1 cellular context compared by ENCODE assay signal in the genomic region with DNA sequence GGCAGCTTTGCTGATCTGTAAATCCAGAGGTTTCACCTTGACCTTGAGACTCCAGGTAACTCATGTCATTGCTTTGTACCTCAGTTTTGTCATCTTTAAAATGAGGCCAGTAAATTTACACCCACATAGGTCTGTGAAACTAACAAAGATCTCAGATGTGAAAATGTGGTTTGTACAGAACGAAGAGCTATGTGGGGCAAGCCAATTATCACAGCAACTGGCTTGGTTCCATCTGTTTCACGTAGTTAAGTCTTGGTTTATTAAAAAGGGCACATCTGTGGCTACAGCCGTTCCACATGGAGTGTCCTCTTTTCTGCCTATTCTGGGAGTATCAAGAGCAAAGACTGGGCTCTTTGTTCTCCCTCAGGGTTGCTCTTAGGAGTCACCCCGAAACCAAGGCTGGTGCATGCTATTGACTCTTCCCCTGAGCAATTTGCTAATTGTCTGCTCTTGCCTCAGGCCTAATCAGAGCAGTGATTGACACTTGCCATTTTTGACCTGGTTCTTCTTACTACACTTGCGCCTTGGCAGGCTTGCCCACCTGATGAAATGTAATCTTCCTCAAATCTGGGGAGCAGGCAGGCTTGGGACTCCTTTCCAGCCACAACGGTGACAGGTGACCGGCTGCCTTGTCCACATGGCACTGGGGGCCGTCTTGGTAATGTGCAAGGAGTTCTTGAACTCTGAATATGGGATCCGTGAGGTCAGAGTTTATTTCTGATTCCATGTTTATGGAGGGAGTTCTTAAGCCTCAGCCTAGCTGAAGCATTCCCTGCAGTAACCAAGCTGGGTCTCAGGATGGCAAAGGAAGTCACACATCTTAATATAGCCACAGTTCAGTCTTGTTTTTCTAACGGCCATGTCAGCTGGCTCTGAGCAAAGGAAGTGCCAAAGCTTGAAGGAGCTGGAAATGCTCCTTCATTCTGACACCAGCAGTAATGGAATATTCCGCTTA.
A peak's percentile ranks its signal among the peaks of the same experiment; 100 is the strongest.
TF ChIP-seq lines count a peak whose summit lies in the region.

No MANE protein-coding gene starts in this region.

TF ChIP-seq in GM12878, 131 proteins besides CTCF, POLR2A, EP300 and RAD21 (continued from another document):
- TF ChIP-seq, protein P1, sequence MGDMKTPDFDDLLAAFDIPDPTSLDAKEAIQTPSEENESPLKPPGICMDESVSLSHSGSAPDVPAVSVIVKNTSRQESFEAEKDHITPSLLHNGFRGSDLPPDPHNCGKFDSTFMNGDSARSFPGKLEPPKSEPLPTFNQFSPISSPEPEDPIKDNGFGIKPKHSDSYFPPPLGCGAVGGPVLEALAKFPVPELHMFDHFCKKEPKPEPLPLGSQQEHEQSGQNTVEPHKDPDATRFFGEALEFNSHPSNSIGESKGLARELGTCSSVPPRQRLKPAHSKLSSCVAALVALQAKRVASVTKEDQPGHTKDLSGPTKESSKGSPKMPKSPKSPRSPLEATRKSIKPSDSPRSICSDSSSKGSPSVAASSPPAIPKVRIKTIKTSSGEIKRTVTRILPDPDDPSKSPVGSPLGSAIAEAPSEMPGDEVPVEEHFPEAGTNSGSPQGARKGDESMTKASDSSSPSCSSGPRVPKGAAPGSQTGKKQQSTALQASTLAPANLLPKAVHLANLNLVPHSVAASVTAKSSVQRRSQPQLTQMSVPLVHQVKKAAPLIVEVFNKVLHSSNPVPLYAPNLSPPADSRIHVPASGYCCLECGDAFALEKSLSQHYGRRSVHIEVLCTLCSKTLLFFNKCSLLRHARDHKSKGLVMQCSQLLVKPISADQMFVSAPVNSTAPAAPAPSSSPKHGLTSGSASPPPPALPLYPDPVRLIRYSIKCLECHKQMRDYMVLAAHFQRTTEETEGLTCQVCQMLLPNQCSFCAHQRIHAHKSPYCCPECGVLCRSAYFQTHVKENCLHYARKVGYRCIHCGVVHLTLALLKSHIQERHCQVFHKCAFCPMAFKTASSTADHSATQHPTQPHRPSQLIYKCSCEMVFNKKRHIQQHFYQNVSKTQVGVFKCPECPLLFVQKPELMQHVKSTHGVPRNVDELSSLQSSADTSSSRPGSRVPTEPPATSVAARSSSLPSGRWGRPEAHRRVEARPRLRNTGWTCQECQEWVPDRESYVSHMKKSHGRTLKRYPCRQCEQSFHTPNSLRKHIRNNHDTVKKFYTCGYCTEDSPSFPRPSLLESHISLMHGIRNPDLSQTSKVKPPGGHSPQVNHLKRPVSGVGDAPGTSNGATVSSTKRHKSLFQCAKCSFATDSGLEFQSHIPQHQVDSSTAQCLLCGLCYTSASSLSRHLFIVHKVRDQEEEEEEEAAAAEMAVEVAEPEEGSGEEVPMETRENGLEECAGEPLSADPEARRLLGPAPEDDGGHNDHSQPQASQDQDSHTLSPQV (IDR thresholded peaks at IDR 0.05) = no peak
- TF ChIP-seq ATF7 (IDR thresholded peaks at IDR 0.05; ENCODE audit: low read depth) = peak; percentile 58
- TF ChIP-seq SMARCA5 (IDR thresholded peaks at IDR 0.05) = peak; percentile 98
- TF ChIP-seq BACH1 (IDR thresholded peaks at IDR 0.05; ENCODE audit: borderline replicate concordance) = peak; percentile 44; the same call in 1 of the 2 replicates
- TF ChIP-seq, protein P2, sequence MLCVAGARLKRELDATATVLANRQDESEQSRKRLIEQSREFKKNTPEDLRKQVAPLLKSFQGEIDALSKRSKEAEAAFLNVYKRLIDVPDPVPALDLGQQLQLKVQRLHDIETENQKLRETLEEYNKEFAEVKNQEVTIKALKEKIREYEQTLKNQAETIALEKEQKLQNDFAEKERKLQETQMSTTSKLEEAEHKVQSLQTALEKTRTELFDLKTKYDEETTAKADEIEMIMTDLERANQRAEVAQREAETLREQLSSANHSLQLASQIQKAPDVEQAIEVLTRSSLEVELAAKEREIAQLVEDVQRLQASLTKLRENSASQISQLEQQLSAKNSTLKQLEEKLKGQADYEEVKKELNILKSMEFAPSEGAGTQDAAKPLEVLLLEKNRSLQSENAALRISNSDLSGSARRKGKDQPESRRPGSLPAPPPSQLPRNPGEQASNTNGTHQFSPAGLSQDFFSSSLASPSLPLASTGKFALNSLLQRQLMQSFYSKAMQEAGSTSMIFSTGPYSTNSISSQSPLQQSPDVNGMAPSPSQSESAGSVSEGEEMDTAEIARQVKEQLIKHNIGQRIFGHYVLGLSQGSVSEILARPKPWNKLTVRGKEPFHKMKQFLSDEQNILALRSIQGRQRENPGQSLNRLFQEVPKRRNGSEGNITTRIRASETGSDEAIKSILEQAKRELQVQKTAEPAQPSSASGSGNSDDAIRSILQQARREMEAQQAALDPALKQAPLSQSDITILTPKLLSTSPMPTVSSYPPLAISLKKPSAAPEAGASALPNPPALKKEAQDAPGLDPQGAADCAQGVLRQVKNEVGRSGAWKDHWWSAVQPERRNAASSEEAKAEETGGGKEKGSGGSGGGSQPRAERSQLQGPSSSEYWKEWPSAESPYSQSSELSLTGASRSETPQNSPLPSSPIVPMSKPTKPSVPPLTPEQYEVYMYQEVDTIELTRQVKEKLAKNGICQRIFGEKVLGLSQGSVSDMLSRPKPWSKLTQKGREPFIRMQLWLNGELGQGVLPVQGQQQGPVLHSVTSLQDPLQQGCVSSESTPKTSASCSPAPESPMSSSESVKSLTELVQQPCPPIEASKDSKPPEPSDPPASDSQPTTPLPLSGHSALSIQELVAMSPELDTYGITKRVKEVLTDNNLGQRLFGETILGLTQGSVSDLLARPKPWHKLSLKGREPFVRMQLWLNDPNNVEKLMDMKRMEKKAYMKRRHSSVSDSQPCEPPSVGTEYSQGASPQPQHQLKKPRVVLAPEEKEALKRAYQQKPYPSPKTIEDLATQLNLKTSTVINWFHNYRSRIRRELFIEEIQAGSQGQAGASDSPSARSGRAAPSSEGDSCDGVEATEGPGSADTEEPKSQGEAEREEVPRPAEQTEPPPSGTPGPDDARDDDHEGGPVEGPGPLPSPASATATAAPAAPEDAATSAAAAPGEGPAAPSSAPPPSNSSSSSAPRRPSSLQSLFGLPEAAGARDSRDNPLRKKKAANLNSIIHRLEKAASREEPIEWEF (IDR thresholded peaks at IDR 0.05; ENCODE audit: insufficient replicate concordance, low read depth, low read length) = no peak
- TF ChIP-seq, protein P3, sequence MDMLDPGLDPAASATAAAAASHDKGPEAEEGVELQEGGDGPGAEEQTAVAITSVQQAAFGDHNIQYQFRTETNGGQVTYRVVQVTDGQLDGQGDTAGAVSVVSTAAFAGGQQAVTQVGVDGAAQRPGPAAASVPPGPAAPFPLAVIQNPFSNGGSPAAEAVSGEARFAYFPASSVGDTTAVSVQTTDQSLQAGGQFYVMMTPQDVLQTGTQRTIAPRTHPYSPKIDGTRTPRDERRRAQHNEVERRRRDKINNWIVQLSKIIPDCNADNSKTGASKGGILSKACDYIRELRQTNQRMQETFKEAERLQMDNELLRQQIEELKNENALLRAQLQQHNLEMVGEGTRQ (IDR thresholded peaks at IDR 0.05; ENCODE audit: borderline replicate concordance, low read depth, low read length) = no peak
- peak in 1 of 2 experiments; percentile 50; a peak in 2 of 4 replicates for TF ChIP-seq BHLHE40 (IDR thresholded peaks at IDR 0.05; ENCODE audit: borderline replicate concordance in 1 of 2, low read depth in 2 of 2, low read length in 1 of 2)
- no peak for TF ChIP-seq STAT1 (conservative IDR thresholded peaks at IDR 0.05)
- TF ChIP-seq POU2F2 (IDR thresholded peaks at IDR 0.05; ENCODE audit: borderline replicate concordance, low read depth, low read length) = peak; percentile 46; the same call in 1 of the 3 replicates
- no peak for TF ChIP-seq NRF1 (conservative IDR thresholded peaks at IDR 0.05; ENCODE audit: low read depth, low read length)
- no peak for TF ChIP-seq ZNF622 (IDR thresholded peaks at IDR 0.05)
- peak; percentile 86 for TF ChIP-seq DPF2 (IDR thresholded peaks at IDR 0.05)
- peak; percentile 88 for TF ChIP-seq NR2F1 (conservative IDR thresholded peaks at IDR 0.05)
- TF ChIP-seq MTA3 (IDR thresholded peaks at IDR 0.05; ENCODE audit: borderline replicate concordance, low read length) = no peak
- TF ChIP-seq, protein P4, sequence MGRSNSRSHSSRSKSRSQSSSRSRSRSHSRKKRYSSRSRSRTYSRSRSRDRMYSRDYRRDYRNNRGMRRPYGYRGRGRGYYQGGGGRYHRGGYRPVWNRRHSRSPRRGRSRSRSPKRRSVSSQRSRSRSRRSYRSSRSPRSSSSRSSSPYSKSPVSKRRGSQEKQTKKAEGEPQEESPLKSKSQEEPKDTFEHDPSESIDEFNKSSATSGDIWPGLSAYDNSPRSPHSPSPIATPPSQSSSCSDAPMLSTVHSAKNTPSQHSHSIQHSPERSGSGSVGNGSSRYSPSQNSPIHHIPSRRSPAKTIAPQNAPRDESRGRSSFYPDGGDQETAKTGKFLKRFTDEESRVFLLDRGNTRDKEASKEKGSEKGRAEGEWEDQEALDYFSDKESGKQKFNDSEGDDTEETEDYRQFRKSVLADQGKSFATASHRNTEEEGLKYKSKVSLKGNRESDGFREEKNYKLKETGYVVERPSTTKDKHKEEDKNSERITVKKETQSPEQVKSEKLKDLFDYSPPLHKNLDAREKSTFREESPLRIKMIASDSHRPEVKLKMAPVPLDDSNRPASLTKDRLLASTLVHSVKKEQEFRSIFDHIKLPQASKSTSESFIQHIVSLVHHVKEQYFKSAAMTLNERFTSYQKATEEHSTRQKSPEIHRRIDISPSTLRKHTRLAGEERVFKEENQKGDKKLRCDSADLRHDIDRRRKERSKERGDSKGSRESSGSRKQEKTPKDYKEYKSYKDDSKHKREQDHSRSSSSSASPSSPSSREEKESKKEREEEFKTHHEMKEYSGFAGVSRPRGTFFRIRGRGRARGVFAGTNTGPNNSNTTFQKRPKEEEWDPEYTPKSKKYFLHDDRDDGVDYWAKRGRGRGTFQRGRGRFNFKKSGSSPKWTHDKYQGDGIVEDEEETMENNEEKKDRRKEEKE (IDR thresholded peaks at IDR 0.05) = no peak
- TF ChIP-seq CEBPB (IDR thresholded peaks at IDR 0.05; ENCODE audit: borderline replicate concordance in 1 of 2, low read depth in 2 of 2, low read length in 2 of 2) = no peak
- peak; percentile 46 for TF ChIP-seq RUNX3 (IDR thresholded peaks at IDR 0.05; ENCODE audit: low read length)
- TF ChIP-seq ESRRA (IDR thresholded peaks at IDR 0.05; ENCODE audit: low read length) = peak; percentile 98
- 0 out of 2 replicates have a peak, but pooled peaks have one; percentile 8 for TF ChIP-seq ZNF384 (IDR thresholded peaks at IDR 0.05; ENCODE audit: borderline replicate concordance, low read depth, low read length)
- TF ChIP-seq MTA2 (IDR thresholded peaks at IDR 0.05; ENCODE audit: low read depth) = peak; percentile 99
- peak; percentile 83 for TF ChIP-seq MEF2B (IDR thresholded peaks at IDR 0.05; ENCODE audit: partially characterized antibody, poor library complexity, severe bottlenecking)
- peak; percentile 78; the same call in 1 of the 2 replicates for TF ChIP-seq BCL11A (IDR thresholded peaks at IDR 0.05; ENCODE audit: low read depth, low read length)
- TF ChIP-seq GATAD2B (conservative IDR thresholded peaks at IDR 0.05; ENCODE audit: low read depth) = 0 out of 2 replicates have a peak, but pooled peaks have one; percentile 46
- TF ChIP-seq, protein P5, sequence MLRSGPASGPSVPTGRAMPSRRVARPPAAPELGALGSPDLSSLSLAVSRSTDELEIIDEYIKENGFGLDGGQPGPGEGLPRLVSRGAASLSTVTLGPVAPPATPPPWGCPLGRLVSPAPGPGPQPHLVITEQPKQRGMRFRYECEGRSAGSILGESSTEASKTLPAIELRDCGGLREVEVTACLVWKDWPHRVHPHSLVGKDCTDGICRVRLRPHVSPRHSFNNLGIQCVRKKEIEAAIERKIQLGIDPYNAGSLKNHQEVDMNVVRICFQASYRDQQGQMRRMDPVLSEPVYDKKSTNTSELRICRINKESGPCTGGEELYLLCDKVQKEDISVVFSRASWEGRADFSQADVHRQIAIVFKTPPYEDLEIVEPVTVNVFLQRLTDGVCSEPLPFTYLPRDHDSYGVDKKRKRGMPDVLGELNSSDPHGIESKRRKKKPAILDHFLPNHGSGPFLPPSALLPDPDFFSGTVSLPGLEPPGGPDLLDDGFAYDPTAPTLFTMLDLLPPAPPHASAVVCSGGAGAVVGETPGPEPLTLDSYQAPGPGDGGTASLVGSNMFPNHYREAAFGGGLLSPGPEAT (IDR thresholded peaks at IDR 0.05; ENCODE audit: low read depth) = peak; percentile 71
- TF ChIP-seq IKZF2 (IDR thresholded peaks at IDR 0.05) = peak; percentile 94
- peak; percentile 87 for TF ChIP-seq IKZF1 (conservative IDR thresholded peaks at IDR 0.05)
- TF ChIP-seq RFX5 (IDR thresholded peaks at IDR 0.05; ENCODE audit: low read depth, low read length) = no peak
- TF ChIP-seq SIN3A (IDR thresholded peaks at IDR 0.05; ENCODE audit: low read depth, low read length) = no peak
